1 cellular context compared by ENCODE assay signal in genomic region chr6:291697-292505, GRCh38.
TF ChIP-seq lines count a peak whose summit lies in the region.

A gene with protein sequence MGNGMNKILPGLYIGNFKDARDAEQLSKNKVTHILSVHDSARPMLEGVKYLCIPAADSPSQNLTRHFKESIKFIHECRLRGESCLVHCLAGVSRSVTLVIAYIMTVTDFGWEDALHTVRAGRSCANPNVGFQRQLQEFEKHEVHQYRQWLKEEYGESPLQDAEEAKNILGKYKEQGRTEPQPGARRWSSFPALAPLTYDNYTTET (plus strand): TSS chr6:292487. CDS start chr6:292540, 53 bp downstream.

TF ChIP-seq in HepG2, 621 proteins besides CTCF, POLR2A, EP300 and RAD21 (continued from another document and continues in another):
- TF ChIP-seq, protein P1, sequence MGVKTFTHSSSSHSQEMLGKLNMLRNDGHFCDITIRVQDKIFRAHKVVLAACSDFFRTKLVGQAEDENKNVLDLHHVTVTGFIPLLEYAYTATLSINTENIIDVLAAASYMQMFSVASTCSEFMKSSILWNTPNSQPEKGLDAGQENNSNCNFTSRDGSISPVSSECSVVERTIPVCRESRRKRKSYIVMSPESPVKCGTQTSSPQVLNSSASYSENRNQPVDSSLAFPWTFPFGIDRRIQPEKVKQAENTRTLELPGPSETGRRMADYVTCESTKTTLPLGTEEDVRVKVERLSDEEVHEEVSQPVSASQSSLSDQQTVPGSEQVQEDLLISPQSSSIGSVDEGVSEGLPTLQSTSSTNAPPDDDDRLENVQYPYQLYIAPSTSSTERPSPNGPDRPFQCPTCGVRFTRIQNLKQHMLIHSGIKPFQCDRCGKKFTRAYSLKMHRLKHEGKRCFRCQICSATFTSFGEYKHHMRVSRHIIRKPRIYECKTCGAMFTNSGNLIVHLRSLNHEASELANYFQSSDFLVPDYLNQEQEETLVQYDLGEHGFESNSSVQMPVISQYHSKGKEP (CRISPR knock-in tag; IDR thresholded peaks at IDR 0.05): no peak
- no peak for TF ChIP-seq GTF2F1 (IDR thresholded peaks at IDR 0.05; ENCODE audit: low read length)
- no peak for TF ChIP-seq FOXM1 (CRISPR knock-in tag; IDR thresholded peaks at IDR 0.05)
- TF ChIP-seq RBM39 (IDR thresholded peaks at IDR 0.05; ENCODE audit: low read depth, low read length, poor library complexity, severe bottlenecking): no peak
- no peak for TF ChIP-seq ZNF577 (CRISPR knock-in tag; IDR thresholded peaks at IDR 0.05; ENCODE audit: borderline replicate concordance, low read depth)
- TF ChIP-seq MTERF4 (CRISPR knock-in tag; IDR thresholded peaks at IDR 0.05): no peak
- TF ChIP-seq, protein P2, sequence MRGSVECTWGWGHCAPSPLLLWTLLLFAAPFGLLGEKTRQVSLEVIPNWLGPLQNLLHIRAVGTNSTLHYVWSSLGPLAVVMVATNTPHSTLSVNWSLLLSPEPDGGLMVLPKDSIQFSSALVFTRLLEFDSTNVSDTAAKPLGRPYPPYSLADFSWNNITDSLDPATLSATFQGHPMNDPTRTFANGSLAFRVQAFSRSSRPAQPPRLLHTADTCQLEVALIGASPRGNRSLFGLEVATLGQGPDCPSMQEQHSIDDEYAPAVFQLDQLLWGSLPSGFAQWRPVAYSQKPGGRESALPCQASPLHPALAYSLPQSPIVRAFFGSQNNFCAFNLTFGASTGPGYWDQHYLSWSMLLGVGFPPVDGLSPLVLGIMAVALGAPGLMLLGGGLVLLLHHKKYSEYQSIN (CRISPR knock-in tag; IDR thresholded peaks at IDR 0.05; ENCODE audit: borderline replicate concordance): no peak
- TF ChIP-seq, protein P3, sequence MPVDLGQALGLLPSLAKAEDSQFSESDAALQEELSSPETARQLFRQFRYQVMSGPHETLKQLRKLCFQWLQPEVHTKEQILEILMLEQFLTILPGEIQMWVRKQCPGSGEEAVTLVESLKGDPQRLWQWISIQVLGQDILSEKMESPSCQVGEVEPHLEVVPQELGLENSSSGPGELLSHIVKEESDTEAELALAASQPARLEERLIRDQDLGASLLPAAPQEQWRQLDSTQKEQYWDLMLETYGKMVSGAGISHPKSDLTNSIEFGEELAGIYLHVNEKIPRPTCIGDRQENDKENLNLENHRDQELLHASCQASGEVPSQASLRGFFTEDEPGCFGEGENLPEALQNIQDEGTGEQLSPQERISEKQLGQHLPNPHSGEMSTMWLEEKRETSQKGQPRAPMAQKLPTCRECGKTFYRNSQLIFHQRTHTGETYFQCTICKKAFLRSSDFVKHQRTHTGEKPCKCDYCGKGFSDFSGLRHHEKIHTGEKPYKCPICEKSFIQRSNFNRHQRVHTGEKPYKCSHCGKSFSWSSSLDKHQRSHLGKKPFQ (CRISPR knock-in tag; IDR thresholded peaks at IDR 0.05; ENCODE audit: insufficient replicate concordance): no peak
- TF ChIP-seq ETV5 (CRISPR knock-in tag; IDR thresholded peaks at IDR 0.05; ENCODE audit: borderline replicate concordance): no peak
- TF ChIP-seq, protein P4, sequence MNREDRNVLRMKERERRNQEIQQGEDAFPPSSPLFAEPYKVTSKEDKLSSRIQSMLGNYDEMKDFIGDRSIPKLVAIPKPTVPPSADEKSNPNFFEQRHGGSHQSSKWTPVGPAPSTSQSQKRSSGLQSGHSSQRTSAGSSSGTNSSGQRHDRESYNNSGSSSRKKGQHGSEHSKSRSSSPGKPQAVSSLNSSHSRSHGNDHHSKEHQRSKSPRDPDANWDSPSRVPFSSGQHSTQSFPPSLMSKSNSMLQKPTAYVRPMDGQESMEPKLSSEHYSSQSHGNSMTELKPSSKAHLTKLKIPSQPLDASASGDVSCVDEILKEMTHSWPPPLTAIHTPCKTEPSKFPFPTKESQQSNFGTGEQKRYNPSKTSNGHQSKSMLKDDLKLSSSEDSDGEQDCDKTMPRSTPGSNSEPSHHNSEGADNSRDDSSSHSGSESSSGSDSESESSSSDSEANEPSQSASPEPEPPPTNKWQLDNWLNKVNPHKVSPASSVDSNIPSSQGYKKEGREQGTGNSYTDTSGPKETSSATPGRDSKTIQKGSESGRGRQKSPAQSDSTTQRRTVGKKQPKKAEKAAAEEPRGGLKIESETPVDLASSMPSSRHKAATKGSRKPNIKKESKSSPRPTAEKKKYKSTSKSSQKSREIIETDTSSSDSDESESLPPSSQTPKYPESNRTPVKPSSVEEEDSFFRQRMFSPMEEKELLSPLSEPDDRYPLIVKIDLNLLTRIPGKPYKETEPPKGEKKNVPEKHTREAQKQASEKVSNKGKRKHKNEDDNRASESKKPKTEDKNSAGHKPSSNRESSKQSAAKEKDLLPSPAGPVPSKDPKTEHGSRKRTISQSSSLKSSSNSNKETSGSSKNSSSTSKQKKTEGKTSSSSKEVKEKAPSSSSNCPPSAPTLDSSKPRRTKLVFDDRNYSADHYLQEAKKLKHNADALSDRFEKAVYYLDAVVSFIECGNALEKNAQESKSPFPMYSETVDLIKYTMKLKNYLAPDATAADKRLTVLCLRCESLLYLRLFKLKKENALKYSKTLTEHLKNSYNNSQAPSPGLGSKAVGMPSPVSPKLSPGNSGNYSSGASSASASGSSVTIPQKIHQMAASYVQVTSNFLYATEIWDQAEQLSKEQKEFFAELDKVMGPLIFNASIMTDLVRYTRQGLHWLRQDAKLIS (CRISPR knock-in tag; IDR thresholded peaks at IDR 0.05): no peak
- no peak; the same call in none of the 2 replicates for TF ChIP-seq ZNF232 (CRISPR knock-in tag; IDR thresholded peaks at IDR 0.05; ENCODE audit: borderline replicate concordance)
- TF ChIP-seq NR2F1 (CRISPR knock-in tag; IDR thresholded peaks at IDR 0.05): no peak
- TF ChIP-seq, protein P5, sequence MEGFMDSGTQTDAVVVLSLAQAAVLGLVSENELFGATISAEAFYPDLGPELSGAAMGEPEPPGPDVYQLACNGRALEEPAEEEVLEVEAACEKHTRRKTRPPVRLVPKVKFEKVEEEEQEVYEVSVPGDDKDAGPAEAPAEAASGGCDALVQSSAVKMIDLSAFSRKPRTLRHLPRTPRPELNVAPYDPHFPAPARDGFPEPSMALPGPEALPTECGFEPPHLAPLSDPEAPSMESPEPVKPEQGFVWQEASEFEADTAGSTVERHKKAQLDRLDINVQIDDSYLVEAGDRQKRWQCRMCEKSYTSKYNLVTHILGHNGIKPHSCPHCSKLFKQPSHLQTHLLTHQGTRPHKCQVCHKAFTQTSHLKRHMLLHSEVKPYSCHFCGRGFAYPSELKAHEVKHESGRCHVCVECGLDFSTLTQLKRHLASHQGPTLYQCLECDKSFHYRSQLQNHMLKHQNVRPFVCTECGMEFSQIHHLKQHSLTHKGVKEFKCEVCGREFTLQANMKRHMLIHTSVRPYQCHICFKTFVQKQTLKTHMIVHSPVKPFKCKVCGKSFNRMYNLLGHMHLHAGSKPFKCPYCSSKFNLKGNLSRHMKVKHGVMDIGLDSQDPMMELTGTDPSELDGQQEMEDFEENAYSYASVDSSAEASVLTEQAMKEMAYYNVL (CRISPR knock-in tag; IDR thresholded peaks at IDR 0.05; ENCODE audit: borderline replicate concordance): no peak
- TF ChIP-seq RFX5 (IDR thresholded peaks at IDR 0.05; ENCODE audit: low read depth, low read length): no peak
- TF ChIP-seq MED8 (CRISPR knock-in tag; IDR thresholded peaks at IDR 0.05; ENCODE audit: insufficient replicate concordance): no peak
- TF ChIP-seq GZF1 (CRISPR knock-in tag; IDR thresholded peaks at IDR 0.05): no peak
- TF ChIP-seq SMC3 (IDR thresholded peaks at IDR 0.05; ENCODE audit: low read length): no peak
- TF ChIP-seq ZBTB3 (CRISPR knock-in tag; IDR thresholded peaks at IDR 0.05; ENCODE audit: borderline replicate concordance, low read depth): no peak
- TF ChIP-seq, protein P6, sequence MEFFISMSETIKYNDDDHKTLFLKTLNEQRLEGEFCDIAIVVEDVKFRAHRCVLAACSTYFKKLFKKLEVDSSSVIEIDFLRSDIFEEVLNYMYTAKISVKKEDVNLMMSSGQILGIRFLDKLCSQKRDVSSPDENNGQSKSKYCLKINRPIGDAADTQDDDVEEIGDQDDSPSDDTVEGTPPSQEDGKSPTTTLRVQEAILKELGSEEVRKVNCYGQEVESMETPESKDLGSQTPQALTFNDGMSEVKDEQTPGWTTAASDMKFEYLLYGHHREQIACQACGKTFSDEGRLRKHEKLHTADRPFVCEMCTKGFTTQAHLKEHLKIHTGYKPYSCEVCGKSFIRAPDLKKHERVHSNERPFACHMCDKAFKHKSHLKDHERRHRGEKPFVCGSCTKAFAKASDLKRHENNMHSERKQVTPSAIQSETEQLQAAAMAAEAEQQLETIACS (CRISPR knock-in tag; IDR thresholded peaks at IDR 0.05): no peak
- peak; percentile 48; the same call in 1 of the 2 replicates for TF ChIP-seq GMEB1 (CRISPR knock-in tag; IDR thresholded peaks at IDR 0.05; ENCODE audit: borderline replicate concordance)
- TF ChIP-seq PHF5A (CRISPR knock-in tag; IDR thresholded peaks at IDR 0.05; ENCODE audit: low read depth, unreplicated experiment): no peak
- no peak for TF ChIP-seq ZNF644 (CRISPR knock-in tag; IDR thresholded peaks at IDR 0.05; ENCODE audit: low read depth)
- peak; percentile 80; the same call in 1 of the 2 replicates for TF ChIP-seq MYC (CRISPR knock-in tag; IDR thresholded peaks at IDR 0.05; ENCODE audit: borderline replicate concordance)
- peak; percentile 87 for TF ChIP-seq ZFX (CRISPR knock-in tag; IDR thresholded peaks at IDR 0.05; ENCODE audit: low read depth)
- TF ChIP-seq RCOR2 (CRISPR knock-in tag; IDR thresholded peaks at IDR 0.05): no peak
- peak; percentile 72 for TF ChIP-seq PAX8 (CRISPR knock-in tag; IDR thresholded peaks at IDR 0.05; ENCODE audit: borderline replicate concordance)
- TF ChIP-seq CBFB (CRISPR knock-in tag; IDR thresholded peaks at IDR 0.05): peak; percentile 15; the same call in 1 of the 2 replicates
- TF ChIP-seq RORA (CRISPR knock-in tag; IDR thresholded peaks at IDR 0.05): no peak
- TF ChIP-seq MTF2 (CRISPR knock-in tag; IDR thresholded peaks at IDR 0.05; ENCODE audit: borderline replicate concordance): no peak; the same call in 1 of the 2 replicates
- TF ChIP-seq ZNF780A (CRISPR knock-in tag; IDR thresholded peaks at IDR 0.05): no peak
- TF ChIP-seq, protein P7, sequence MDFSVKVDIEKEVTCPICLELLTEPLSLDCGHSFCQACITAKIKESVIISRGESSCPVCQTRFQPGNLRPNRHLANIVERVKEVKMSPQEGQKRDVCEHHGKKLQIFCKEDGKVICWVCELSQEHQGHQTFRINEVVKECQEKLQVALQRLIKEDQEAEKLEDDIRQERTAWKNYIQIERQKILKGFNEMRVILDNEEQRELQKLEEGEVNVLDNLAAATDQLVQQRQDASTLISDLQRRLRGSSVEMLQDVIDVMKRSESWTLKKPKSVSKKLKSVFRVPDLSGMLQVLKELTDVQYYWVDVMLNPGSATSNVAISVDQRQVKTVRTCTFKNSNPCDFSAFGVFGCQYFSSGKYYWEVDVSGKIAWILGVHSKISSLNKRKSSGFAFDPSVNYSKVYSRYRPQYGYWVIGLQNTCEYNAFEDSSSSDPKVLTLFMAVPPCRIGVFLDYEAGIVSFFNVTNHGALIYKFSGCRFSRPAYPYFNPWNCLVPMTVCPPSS (IDR thresholded peaks at IDR 0.05): no peak
- TF ChIP-seq ZNF138 (CRISPR knock-in tag; IDR thresholded peaks at IDR 0.05; ENCODE audit: low read depth): no peak
- no peak for TF ChIP-seq MYNN (CRISPR knock-in tag; IDR thresholded peaks at IDR 0.05; ENCODE audit: low read depth)
- TF ChIP-seq GTF3A (CRISPR knock-in tag; conservative IDR thresholded peaks at IDR 0.05): no peak
- peak; percentile 70 for TF ChIP-seq PHF20 (CRISPR knock-in tag; IDR thresholded peaks at IDR 0.05)
- 0 out of 2 replicates have a peak, but pooled peaks have one; percentile 62 for TF ChIP-seq PRMT3 (CRISPR knock-in tag; IDR thresholded peaks at IDR 0.05; ENCODE audit: borderline replicate concordance, low read depth)
- no peak; the same call in 1 of the 2 replicates for TF ChIP-seq RXRA (CRISPR knock-in tag; IDR thresholded peaks at IDR 0.05)
- 0 out of 2 replicates have a peak, but pooled peaks have one; percentile 56 for TF ChIP-seq JUND (CRISPR knock-in tag; IDR thresholded peaks at IDR 0.05)
- TF ChIP-seq KLF6 (CRISPR knock-in tag; IDR thresholded peaks at IDR 0.05): no peak
- TF ChIP-seq ZSCAN30 (CRISPR knock-in tag; IDR thresholded peaks at IDR 0.05): peak; percentile 76; the same call in 1 of the 2 replicates
- no peak for TF ChIP-seq ZBTB34 (CRISPR knock-in tag; IDR thresholded peaks at IDR 0.05)
- no peak for TF ChIP-seq TRAFD1 (CRISPR knock-in tag; IDR thresholded peaks at IDR 0.05; ENCODE audit: borderline replicate concordance)
- peak; percentile 61 for TF ChIP-seq YY1 (IDR thresholded peaks at IDR 0.05; ENCODE audit: insufficient read depth, insufficient replicate concordance, low read depth, low read length)
